Comparison of ENCODE assay signal across 9 cellular contexts in genomic region chr6:115896538-115897129, GRCh38.
DNase-seq lines count a peak whose midpoint lies in the region; ATAC-seq, FAIRE-seq and TF ChIP-seq lines count a peak whose summit lies in the region.
"Had no signal": no experiment of that assay in that cellular context is flagged by ENCODE, and none has a peak within 500 bp of the region (broad histone marks: within the 10 kb centered on the region; RNA-seq: fewer than 3 reads in every experiment).

No MANE protein-coding gene starts in this region.

- peaks cover 9% of the 10 kb centered on the region for H3K27me3 Mint-ChIP-seq in activated naive CD4-positive, alpha-beta T cell treated with anti-CD3 and anti-CD28 coated beads for 36 hours (ENCODE audit: low read depth)

- H2AFZ ChIP-seq in OCI-LY7 (ENCODE audit: low read length) (no peak overlapping the region), parathyroid adenoma (no peak overlapping the region)

- CTCF ChIA-PET in OCI-LY7 (lab: Charles Lee; ENCODE audit: unreplicated experiment), result no interaction called here
- CTCF ChIA-PET in activated naive CD4-positive, alpha-beta T cell treated with anti-CD3 and anti-CD28 coated beads for 36 hours (lab: Charles Lee), result interaction anchor here (0.7 to 1.1 kb wide), 2 partner anchors 12 to 129 kb away, joined by 3 read pairs; no protein-coding TSS in a partner anchor

- H3K27ac ChIP-seq in OCI-LY7 (ENCODE audit: low read depth, low read length, poor library complexity, severe bottlenecking) (no peak overlapping the region), parathyroid adenoma (no peak overlapping the region)
- H3K27ac ChIP-seq: epithelial cell of prostate had no signal

- no peaks in the 10 kb centered on the region for H3K4me1 ChIP-seq in OCI-LY7 (ENCODE audit: insufficient read depth, low read length, poor library complexity, severe bottlenecking)
- H3K4me1 ChIP-seq in parathyroid adenoma, result no peaks in the 10 kb centered on the region

- peak; percentile 49 for ATAC-seq in HG03066 (IDR thresholded peaks at IDR 0.05; ENCODE audit: low read depth, unreplicated experiment)

- no peaks in the 10 kb centered on the region for H3K36me3 ChIP-seq in OCI-LY7 (ENCODE audit: insufficient read depth, low read length)
- H3K36me3 ChIP-seq in parathyroid adenoma (ENCODE audit: control insufficient read depth, insufficient read depth, low read length), result no peaks in the 10 kb centered on the region

- intact Hi-C loops in OCI-LY7 (cut with micrococcal nuclease; ENCODE audit: unreplicated experiment), result loop anchor here (5.0 kb wide), 1 partner anchor 1149 kb away; no protein-coding TSS in a partner anchor
- intact Hi-C loops in activated naive CD4-positive, alpha-beta T cell treated with anti-CD3 and anti-CD28 coated beads for 36 hours (cut with micrococcal nuclease), result loop anchor here (2.0 to 10.0 kb wide), 2 partner anchors 208 to 1800 kb away; partner anchors contain the start of gene NT5DC1

- FAIRE-seq in A204.1 (lab: Jason Lieb, UNC), result peak; percentile 84

- H3K9me3 ChIP-seq in OCI-LY7 (ENCODE audit: low read length) (no peaks in the 10 kb centered on the region), parathyroid adenoma (ENCODE audit: control insufficient read depth, low read length) (no peaks in the 10 kb centered on the region)

- peak; percentile 32 for DNase-seq in GM10266 (ENCODE audit: extremely low spot score)
- DNase-seq in OCI-LY7 (ENCODE audit: low spot score), result peak; percentile 30
- peak; percentile 9 for DNase-seq in epithelial cell of proximal tubule (ENCODE audit: low read depth)
- DNase-seq in activated T-cell treated with anti-CD3 and anti-CD28 coated beads for 4 hours, result no peak
- no peak for DNase-seq in activated naive CD4-positive, alpha-beta T cell treated with anti-CD3 and anti-CD28 coated beads for 36 hours

- H3K9me3 Mint-ChIP-seq in activated naive CD4-positive, alpha-beta T cell treated with anti-CD3 and anti-CD28 coated beads for 36 hours, result no peaks in the 10 kb centered on the region

- no peaks in the 10 kb centered on the region for H3K4me1 Mint-ChIP-seq in activated naive CD4-positive, alpha-beta T cell treated with anti-CD3 and anti-CD28 coated beads for 36 hours (ENCODE audit: low read depth)

- H3K27me3 ChIP-seq in parathyroid adenoma (ENCODE audit: control insufficient read depth, insufficient read depth, low read length), result no peaks in the 10 kb centered on the region

- TF ChIP-seq CTCF in GM10266 (IDR thresholded peaks at IDR 0.05; ENCODE audit: control insufficient read depth, insufficient read depth, low read depth, missing control alignments) (peak; percentile 77), OCI-LY7 (conservative IDR thresholded peaks at IDR 0.05; ENCODE audit: low read length) (peak; percentile 92), epithelial cell of proximal tubule (conservative IDR thresholded peaks at IDR 0.05; ENCODE audit: low read depth, low read length) (peak; percentile 87), parathyroid adenoma (IDR thresholded peaks at IDR 0.05) (peak; percentile 70)

- POLR2A ChIA-PET in OCI-LY7 (lab: Charles Lee), result no interaction called here

- H3K9me2 ChIP-seq in OCI-LY7 (ENCODE audit: insufficient read depth, low read length), result no peaks in the 10 kb centered on the region

- no peak overlapping the region for H3K9ac ChIP-seq in parathyroid adenoma

- no peaks in the 10 kb centered on the region for H4K20me1 ChIP-seq in OCI-LY7 (ENCODE audit: insufficient read depth, low read length)

- H3K79me2 ChIP-seq in OCI-LY7 (ENCODE audit: insufficient read depth, low read depth, low read length), result no peaks in the 10 kb centered on the region
- H3K79me2 ChIP-seq in parathyroid adenoma, result no peaks in the 10 kb centered on the region

- H3K4me3 Mint-ChIP-seq in activated naive CD4-positive, alpha-beta T cell treated with anti-CD3 and anti-CD28 coated beads for 36 hours, result no peak overlapping the region

- no TSS peak for BruUV-seq in OCI-LY7 (replicated peaks; lab: Mats Ljungman, UMichigan)

- H3K4me2 ChIP-seq in OCI-LY7 (ENCODE audit: low read length) (no peak overlapping the region), parathyroid adenoma (ENCODE audit: low read length) (no peak overlapping the region)

- no peak overlapping the region for H3K27ac Mint-ChIP-seq in activated naive CD4-positive, alpha-beta T cell treated with anti-CD3 and anti-CD28 coated beads for 36 hours

- no peaks in the 10 kb centered on the region for H3K36me3 Mint-ChIP-seq in activated naive CD4-positive, alpha-beta T cell treated with anti-CD3 and anti-CD28 coated beads for 36 hours (ENCODE audit: low read depth)

- H3K4me3 ChIP-seq in OCI-LY7 (ENCODE audit: low read depth, low read length, poor library complexity, severe bottlenecking) (no peak overlapping the region), epithelial cell of proximal tubule (ENCODE audit: low read depth, low read length) (no peak overlapping the region), parathyroid adenoma (ENCODE audit: low read depth, low read length) (no peak overlapping the region)

Comparison
In these comparisons a context has a peak if more than half of its experiments do, and no peak if none do; other contexts are left out.
1. DNase-seq: peak in GM10266 (single experiment), OCI-LY7 (single experiment) and epithelial cell of proximal tubule (single experiment); none in activated T-cell treated with anti-CD3 and anti-CD28 coated beads for 4 hours (single experiment) and activated naive CD4-positive, alpha-beta T cell treated with anti-CD3 and anti-CD28 coated beads for 36 hours (single experiment).
2. Peak in every context shown above with its lines, with median percentiles within 50 percentile points of each other: CTCF ChIP-seq.